In genomic region chr6:166757226-166758135, GRCh38 we compare ENCODE assay signal across 8 cellular contexts.
DNase-seq lines count a peak whose midpoint lies in the region; ATAC-seq and TF ChIP-seq lines count a peak whose summit lies in the region.

No MANE protein-coding gene starts in this region.

- H3K36me3 Mint-ChIP-seq in osteocyte (ENCODE audit: unreplicated experiment), result no peaks in the 10 kb centered on the region
- H3K36me3 Mint-ChIP-seq in activated CD8-positive, alpha-beta memory T cell treated with anti-CD3 and anti-CD28 coated beads, Interleukin-2, amount 10 ng/mL, durations not matched to agents 7 days and 5 days, result no peaks in the 10 kb centered on the region

- peak; percentile 56 for DNase-seq in GM03348 (ENCODE audit: low spot score)
- DNase-seq in NCI-H2227 treated with DMSO at 0.1 percent for 48 hours (lab: John Stamatoyannopoulos, UW), result peak; percentile 62
- peak; percentile 86 for DNase-seq in epithelial cell of esophagus (ENCODE audit: low read depth)
- DNase-seq in osteocyte (ENCODE audit: extremely low spot score, unreplicated experiment), result no peak
- DNase-seq in activated CD8-positive, alpha-beta memory T cell treated with anti-CD3 and anti-CD28 coated beads, Interleukin-2, amount 10 ng/mL, durations not matched to agents 7 days and 5 days, result no peak
- DNase-seq in GF-D8 (lab: John Stamatoyannopoulos, UW), result no peak

- no peaks in the 10 kb centered on the region for H3K9me3 Mint-ChIP-seq in osteocyte (ENCODE audit: unreplicated experiment)
- H3K9me3 Mint-ChIP-seq in activated CD8-positive, alpha-beta memory T cell treated with anti-CD3 and anti-CD28 coated beads, Interleukin-2, amount 10 ng/mL, durations not matched to agents 7 days and 5 days (ENCODE audit: low read depth), result no peaks in the 10 kb centered on the region

- peak overlapping the region; percentile 28 for H3K4me3 ChIP-seq in epithelial cell of esophagus (ENCODE audit: low read length)

- CTCF ChIA-PET in activated CD8-positive, alpha-beta memory T cell treated with anti-CD3 and anti-CD28 coated beads, Interleukin-2, amount 10 ng/mL, durations not matched to agents 7 days and 5 days (lab: Charles Lee), result no interaction called here

- H3K4me3 Mint-ChIP-seq in osteocyte (ENCODE audit: unreplicated experiment), result peak overlapping the region; percentile 55
- H3K4me3 Mint-ChIP-seq in activated CD8-positive, alpha-beta memory T cell treated with anti-CD3 and anti-CD28 coated beads, Interleukin-2, amount 10 ng/mL, durations not matched to agents 7 days and 5 days, result no peak overlapping the region

- peak overlapping the region; percentile 8 for H3K27ac Mint-ChIP-seq in osteocyte (ENCODE audit: unreplicated experiment)
- no peak overlapping the region for H3K27ac Mint-ChIP-seq in activated CD8-positive, alpha-beta memory T cell treated with anti-CD3 and anti-CD28 coated beads, Interleukin-2, amount 10 ng/mL, durations not matched to agents 7 days and 5 days

- peaks cover 19% of the 10 kb centered on the region for H3K27me3 Mint-ChIP-seq in osteocyte (ENCODE audit: unreplicated experiment)
- peaks cover 52% of the 10 kb centered on the region for H3K27me3 Mint-ChIP-seq in activated CD8-positive, alpha-beta memory T cell treated with anti-CD3 and anti-CD28 coated beads, Interleukin-2, amount 10 ng/mL, durations not matched to agents 7 days and 5 days

- no peak for TF ChIP-seq CTCF in epithelial cell of esophagus (IDR thresholded peaks at IDR 0.05; ENCODE audit: insufficient read depth, low read depth, low read length, missing control alignments)
- no peak for TF ChIP-seq CTCF in osteocyte (IDR thresholded peaks at IDR 0.05)

- ATAC-seq in HG02970 (IDR thresholded peaks at IDR 0.05; ENCODE audit: low FRiP score, unreplicated experiment) (no peak), HG02678 (IDR thresholded peaks at IDR 0.05; ENCODE audit: unreplicated experiment) (no peak)
- no peak for ATAC-seq in activated CD8-positive, alpha-beta memory T cell treated with anti-CD3 and anti-CD28 coated beads, Interleukin-2, amount 10 ng/mL, durations not matched to agents 7 days and 5 days

- H3K4me1 Mint-ChIP-seq in osteocyte (ENCODE audit: unreplicated experiment), result peaks cover 22% of the 10 kb centered on the region
- H3K4me1 Mint-ChIP-seq in activated CD8-positive, alpha-beta memory T cell treated with anti-CD3 and anti-CD28 coated beads, Interleukin-2, amount 10 ng/mL, durations not matched to agents 7 days and 5 days, result peaks cover 17% of the 10 kb centered on the region

Comparison
In these comparisons a context has a peak if more than half of its experiments do, and no peak if none do; other contexts are left out.
1. DNase-seq: peak in GM03348 (single experiment), NCI-H2227 treated with DMSO at 0.1 percent for 48 hours (single experiment) and epithelial cell of esophagus (single experiment); none in osteocyte (single experiment), activated CD8-positive, alpha-beta memory T cell treated with anti-CD3 and anti-CD28 coated beads, Interleukin-2, amount 10 ng/mL, durations not matched to agents 7 days and 5 days (single experiment) and GF-D8 (single experiment).